7 cellular contexts compared by ENCODE assay signal in genomic region chr5:134880937-134881336, GRCh38. TPM values are rescaled to one million over a fixed set of nuclear protein-coding genes. Genes with fewer than 3 reads are reported as not detected.
A peak's percentile ranks its signal among the peaks of the same experiment; 100 is the strongest.
DNase-seq lines count a peak whose midpoint lies in the region; ATAC-seq, FAIRE-seq and TF ChIP-seq lines count a peak whose summit lies in the region.
"Not testable (repeated sequence)": the region's sequence is repeated elsewhere in the genome, so short reads cannot be mapped to it uniquely, and the experiment has no call there.

No MANE protein-coding gene starts in this region.

- not testable (repeated sequence) for H3K27ac ChIP-seq in A549; HEK293 (ENCODE audit: extremely low read depth, low read depth, low read length); endodermal cell (ENCODE audit: low read depth, low read length)
- H3K27ac ChIP-seq in thyroid gland: peak overlapping the region; percentile 70 to 79 (median 77)

- CTCF ChIA-PET in A549 (lab: Yijun Ruan, JAX): interaction anchor here (3.2 kb wide), 1 partner anchor 24 kb away, joined by 13 read pairs; the partner anchor contains the start of gene PCBD2
- CTCF ChIA-PET in HEK293 (lab: Yijun Ruan, JAX): not testable (repeated sequence)

- not testable (repeated sequence) for ATAC-seq in A549; central memory CD8-positive, alpha-beta T cell (replicated peaks; ENCODE audit: extremely low read depth, poor library complexity, severe bottlenecking)

- POLR2A ChIA-PET in A549 (lab: Yijun Ruan, JAX); HEK293 (lab: Yijun Ruan, JAX): not testable (repeated sequence)

- TF ChIP-seq EP300 in A549 (IDR thresholded peaks at IDR 0.05): not testable (repeated sequence)

- H3K9me3 ChIP-seq in A549; HEK293 (ENCODE audit: control insufficient read depth, insufficient read depth, low read depth, low read length); endodermal cell (ENCODE audit: control insufficient read depth, low read length); thyroid gland: not testable (repeated sequence)

- H3K27me3 Mint-ChIP-seq in activated T-helper 1 cell treated with anti-CD3 and anti-CD28 coated beads, Interleukin-12 subunit alpha, Interleukin-12 subunit beta, Interleukin-2, Interleukin-4 antibody, amounts not matched to agents 30 ng/mL and 10 ng/mL and 1 ng/mL, durations not matched to agents 14 hours and 24 hours and 36 hours (ENCODE audit: insufficient read depth); central memory CD8-positive, alpha-beta T cell; endodermal cell (ENCODE audit: insufficient read depth): not testable (repeated sequence)
- H3K27me3 Mint-ChIP-seq in nephron progenitor cell (ENCODE audit: low read depth, poor library complexity): peaks cover 11% of the 10 kb centered on the region

- peaks cover 0 to 12% of the 10 kb centered on the region in 2 experiments; a peak in 1 of 3 replicates for H3K36me3 ChIP-seq in HEK293 (ENCODE audit: control insufficient read depth in 2 of 2, insufficient read depth in 1 of 2, low read length in 2 of 2)
- H3K36me3 ChIP-seq in endodermal cell (ENCODE audit: control insufficient read depth, insufficient read depth, low read length); thyroid gland: not testable (repeated sequence)

- not testable (repeated sequence) for H3K4me3 ChIP-seq in A549; HEK293 (ENCODE audit: low read depth, low read length); endodermal cell (ENCODE audit: low read length); thyroid gland (replicated peaks in 1 of 3)

- H3K4me3 Mint-ChIP-seq in activated T-helper 1 cell treated with anti-CD3 and anti-CD28 coated beads, Interleukin-12 subunit alpha, Interleukin-12 subunit beta, Interleukin-2, Interleukin-4 antibody, amounts not matched to agents 30 ng/mL and 10 ng/mL and 1 ng/mL, durations not matched to agents 14 hours and 24 hours and 36 hours; central memory CD8-positive, alpha-beta T cell; endodermal cell; nephron progenitor cell: not testable (repeated sequence)

- peaks cover 42% of the 10 kb centered on the region for H3K4me1 Mint-ChIP-seq in activated T-helper 1 cell treated with anti-CD3 and anti-CD28 coated beads, Interleukin-12 subunit alpha, Interleukin-12 subunit beta, Interleukin-2, Interleukin-4 antibody, amounts not matched to agents 30 ng/mL and 10 ng/mL and 1 ng/mL, durations not matched to agents 14 hours and 24 hours and 36 hours (ENCODE audit: low read depth)
- peaks cover 57% of the 10 kb centered on the region for H3K4me1 Mint-ChIP-seq in central memory CD8-positive, alpha-beta T cell
- H3K4me1 Mint-ChIP-seq in endodermal cell: not testable (repeated sequence)
- peaks cover 13% of the 10 kb centered on the region for H3K4me1 Mint-ChIP-seq in nephron progenitor cell

- TF ChIP-seq POLR2A in A549 (IDR thresholded peaks at IDR 0.05; ENCODE audit: low read length); thyroid gland (IDR thresholded peaks at IDR 0.05): not testable (repeated sequence)

- not testable (repeated sequence) for FAIRE-seq in A549 (lab: Jason Lieb, UNC)

- not testable (repeated sequence) for TF ChIP-seq CTCF in A549 (IDR thresholded peaks at IDR 0.05); HEK293 (tag by site-specific recombination; IDR thresholded peaks at IDR 0.05); endodermal cell (conservative IDR thresholded peaks at IDR 0.05); nephron progenitor cell (IDR thresholded peaks at IDR 0.05); thyroid gland (IDR thresholded peaks at IDR 0.05)

- H3K27ac Mint-ChIP-seq in activated T-helper 1 cell treated with anti-CD3 and anti-CD28 coated beads, Interleukin-12 subunit alpha, Interleukin-12 subunit beta, Interleukin-2, Interleukin-4 antibody, amounts not matched to agents 30 ng/mL and 10 ng/mL and 1 ng/mL, durations not matched to agents 14 hours and 24 hours and 36 hours: peak overlapping the region; percentile 31
- H3K27ac Mint-ChIP-seq in central memory CD8-positive, alpha-beta T cell (ENCODE audit: low read depth): peak overlapping the region; percentile 78
- peak overlapping the region; percentile 13 for H3K27ac Mint-ChIP-seq in endodermal cell
- H3K27ac Mint-ChIP-seq in nephron progenitor cell: peak overlapping the region; percentile 6

- H3K27me3 ChIP-seq in endodermal cell (ENCODE audit: control insufficient read depth, insufficient read depth, low read length, poor library complexity, severe bottlenecking); thyroid gland: not testable (repeated sequence)

- intact Hi-C loops in activated T-helper 1 cell treated with anti-CD3 and anti-CD28 coated beads, Interleukin-12 subunit alpha, Interleukin-12 subunit beta, Interleukin-2, Interleukin-4 antibody, amounts not matched to agents 30 ng/mL and 10 ng/mL and 1 ng/mL, durations not matched to agents 14 hours and 24 hours and 36 hours (cut with micrococcal nuclease); thyroid gland (cut with DNase I): not testable (repeated sequence)

- peaks cover 22% of the 10 kb centered on the region for H3K36me3 Mint-ChIP-seq in activated T-helper 1 cell treated with anti-CD3 and anti-CD28 coated beads, Interleukin-12 subunit alpha, Interleukin-12 subunit beta, Interleukin-2, Interleukin-4 antibody, amounts not matched to agents 30 ng/mL and 10 ng/mL and 1 ng/mL, durations not matched to agents 14 hours and 24 hours and 36 hours (ENCODE audit: low read depth)
- not testable (repeated sequence) for H3K36me3 Mint-ChIP-seq in central memory CD8-positive, alpha-beta T cell (ENCODE audit: insufficient read depth); endodermal cell (ENCODE audit: low read depth)
- peaks cover 27% of the 10 kb centered on the region for H3K36me3 Mint-ChIP-seq in nephron progenitor cell (ENCODE audit: low read depth)

- H3K9ac ChIP-seq in endodermal cell (ENCODE audit: extremely low read depth, low read length, poor library complexity, severe bottlenecking): not testable (repeated sequence)

- H3K9me3 Mint-ChIP-seq in activated T-helper 1 cell treated with anti-CD3 and anti-CD28 coated beads, Interleukin-12 subunit alpha, Interleukin-12 subunit beta, Interleukin-2, Interleukin-4 antibody, amounts not matched to agents 30 ng/mL and 10 ng/mL and 1 ng/mL, durations not matched to agents 14 hours and 24 hours and 36 hours; central memory CD8-positive, alpha-beta T cell; endodermal cell: not testable (repeated sequence)
- peaks cover 11% of the 10 kb centered on the region for H3K9me3 Mint-ChIP-seq in nephron progenitor cell

- DNase-seq in A549 (ENCODE audit: low read depth in 1 of 2, low spot score in 1 of 2); activated T-helper 1 cell treated with anti-CD3 and anti-CD28 coated beads, Interleukin-12 subunit alpha, Interleukin-12 subunit beta, Interleukin-2, Interleukin-4 antibody, amounts not matched to agents 30 ng/mL and 10 ng/mL and 1 ng/mL, durations not matched to agents 14 hours and 24 hours and 36 hours (ENCODE audit: low spot score); central memory CD8-positive, alpha-beta T cell (ENCODE audit: low spot score in 2 of 2); endodermal cell; nephron progenitor cell; thyroid gland: not testable (repeated sequence)

- not testable (repeated sequence) for H3K4me1 ChIP-seq in A549; HEK293 (ENCODE audit: control insufficient read depth, insufficient read depth, low read length); endodermal cell (ENCODE audit: control insufficient read depth, insufficient read depth, low read length)
- peaks cover 35 to 55% of the 10 kb centered on the region in 2 donors for H3K4me1 ChIP-seq in thyroid gland

- WGBS in A549 (ENCODE audit: missing lambda C conversion rate): 90% methylated on average over 1 of the region's 3 CpGs
- 73% methylated on average over 1 of the region's 3 CpGs; no CpG with 5 or more reads in 1 of the 2 experiments for WGBS in endodermal cell (ENCODE audit: insufficient coverage in 1 of 2, insufficient read length in 1 of 2), 2 experiments
- 32 to 44% methylated on average over 2 of the region's 3 CpGs for WGBS in thyroid gland, 2 donors

- TF ChIP-seq RAD21 in A549 (conservative IDR thresholded peaks at IDR 0.05 in 1 of 2, IDR thresholded peaks at IDR 0.05 in 1 of 2): not testable (repeated sequence)

- H3K4me2 ChIP-seq in A549: not testable (repeated sequence)

RNA-seq across cellular contexts. Expression of gene TXNDC15, which starts 6.8 kb away (rescaled TPM):
- polyA plus RNA-seq in A549 (2011; rRNA removed) (61.0 and 85.2 TPM in 2 replicates), A549 (2017; fragmentation: RNase III; extraction: RNeasy Plus Mini Kit Qiagen cat#74134 plus additional on column Dnase treatment) (71.1 to 81.0 TPM (median 76.7 TPM) in 3 replicates)
- polyA plus RNA-seq in A549 (2012; cell fraction: cytosol; rRNA removed): 71.2 and 76.9 TPM in 2 replicates
- 46.2 and 65.3 TPM in 2 replicates for polyA plus RNA-seq in A549 (2012; cell fraction: nucleus; rRNA removed)
- 40.0 and 50.5 TPM in 2 replicates for polyA minus RNA-seq in A549 (2011; rRNA and poly(A)+ RNA removed)
- 57.1 and 67.2 TPM in 2 replicates for total RNA-seq in activated T-helper 1 cell treated with anti-CD3 and anti-CD28 coated beads, Interleukin-12 subunit alpha, Interleukin-12 subunit beta, Interleukin-2, Interleukin-4 antibody, amounts not matched to agents 30 ng/mL and 10 ng/mL and 1 ng/mL, durations not matched to agents 14 hours and 24 hours and 36 hours
- total RNA-seq in endodermal cell (10 to 100 TPM; 34.0 to 37.0 TPM), thyroid gland (100 to 1,000 TPM; 133 to 183 (median 153) TPM)
- 30.0 TPM for polyA plus RNA-seq in endodermal cell (2013, experiment 1 of 2)
- polyA plus RNA-seq in endodermal cell (2013, experiment 2 of 2): 31.1 TPM

RNA-seq across cellular contexts. Expression of gene PCBD2, which starts 24.0 kb away (rescaled TPM):
- 13.3 and 13.6 TPM in 2 replicates for polyA plus RNA-seq in A549 (2011; rRNA removed)
- polyA plus RNA-seq in A549 (2012; cell fraction: cytosol; rRNA removed): 8.2 and 9.2 TPM in 2 replicates
- polyA plus RNA-seq in A549 (2012; cell fraction: nucleus; rRNA removed): 4.4 and 7.0 TPM in 2 replicates
- polyA plus RNA-seq in A549 (2017; fragmentation: RNase III; extraction: RNeasy Plus Mini Kit Qiagen cat#74134 plus additional on column Dnase treatment): 9.5 to 10.9 TPM (median 10.2 TPM) in 3 replicates
- 4.2 and 4.8 TPM in 2 replicates for polyA minus RNA-seq in A549 (2011; rRNA and poly(A)+ RNA removed)
- 13.5 and 17.2 TPM in 2 replicates for total RNA-seq in activated T-helper 1 cell treated with anti-CD3 and anti-CD28 coated beads, Interleukin-12 subunit alpha, Interleukin-12 subunit beta, Interleukin-2, Interleukin-4 antibody, amounts not matched to agents 30 ng/mL and 10 ng/mL and 1 ng/mL, durations not matched to agents 14 hours and 24 hours and 36 hours
- 10 to 100 TPM in 1 of 2 donors, 1 to 10 TPM in 1; 9.1 to 12.6 TPM for total RNA-seq in endodermal cell
- polyA plus RNA-seq in endodermal cell (2013, experiment 1 of 2): 6.2 TPM
- polyA plus RNA-seq in endodermal cell (2013, experiment 2 of 2): 4.1 TPM
- total RNA-seq in thyroid gland: 10 to 100 TPM; 12.6 to 24.4 (median 17.7) TPM

RNA-seq across cellular contexts. Expression of gene C5orf24, which starts 35.2 kb away (rescaled TPM):
- polyA plus RNA-seq in A549 (2011; rRNA removed): 44.6 and 53.7 TPM in 2 replicates
- polyA plus RNA-seq in A549 (2012; cell fraction: cytosol; rRNA removed): 11.4 and 15.4 TPM in 2 replicates
- polyA plus RNA-seq in A549 (2012; cell fraction: nucleus; rRNA removed): 10.5 and 15.2 TPM in 2 replicates
- 22.9 to 27.6 TPM (median 27.0 TPM) in 3 replicates for polyA plus RNA-seq in A549 (2017; fragmentation: RNase III; extraction: RNeasy Plus Mini Kit Qiagen cat#74134 plus additional on column Dnase treatment)
- 28.4 and 38.1 TPM in 2 replicates for polyA minus RNA-seq in A549 (2011; rRNA and poly(A)+ RNA removed)
- total RNA-seq in activated T-helper 1 cell treated with anti-CD3 and anti-CD28 coated beads, Interleukin-12 subunit alpha, Interleukin-12 subunit beta, Interleukin-2, Interleukin-4 antibody, amounts not matched to agents 30 ng/mL and 10 ng/mL and 1 ng/mL, durations not matched to agents 14 hours and 24 hours and 36 hours: 42.2 and 43.2 TPM in 2 replicates
- 10 to 100 TPM; 33.8 to 41.0 TPM for total RNA-seq in endodermal cell
- polyA plus RNA-seq in endodermal cell (2013, experiment 1 of 2): 53.6 TPM
- polyA plus RNA-seq in endodermal cell (2013, experiment 2 of 2): 52.6 TPM
- total RNA-seq in thyroid gland: 10 to 100 TPM; 52.5 to 66.6 (median 61.0) TPM

Comparison
In these comparisons a context has a peak if more than half of its experiments do, and no peak if none do; other contexts are left out.
1. H3K27ac Mint-ChIP-seq: peak in every context shown above with its lines; median percentile 78 in central memory CD8-positive, alpha-beta T cell; 31 in activated T-helper 1 cell treated with anti-CD3 and anti-CD28 coated beads, Interleukin-12 subunit alpha, Interleukin-12 subunit beta, Interleukin-2, Interleukin-4 antibody, amounts not matched to agents 30 ng/mL and 10 ng/mL and 1 ng/mL, durations not matched to agents 14 hours and 24 hours and 36 hours; 13 in endodermal cell; 6 in nephron progenitor cell.